17 cellular contexts compared by ENCODE assay signal in genomic region chrX:125651426-125651825, GRCh38.
A peak's percentile ranks its signal among the peaks of the same experiment; 100 is the strongest.
DNase-seq lines count a peak whose midpoint lies in the region; ATAC-seq and TF ChIP-seq lines count a peak whose summit lies in the region.
"Had no signal": no experiment of that assay in that cellular context is flagged by ENCODE, and none has a peak within 500 bp of the region (broad histone marks: within the 10 kb centered on the region; RNA-seq: fewer than 3 reads in every experiment).

No MANE protein-coding gene starts in this region.

- no peak for TF ChIP-seq CTCF in fibroblast of pulmonary artery (IDR thresholded peaks at IDR 0.05; ENCODE audit: low read length, missing control alignments)

- H3K4me3 ChIP-seq in fibroblast of pulmonary artery (replicated peaks; ENCODE audit: low read depth, low read length) = no peak overlapping the region
- no peak overlapping the region for H3K4me3 ChIP-seq in skeletal muscle cell (ENCODE audit: low read depth, low read length)
- H3K4me3 ChIP-seq: K562, SJCRH30 had no signal

- ATAC-seq in HG03108 (IDR thresholded peaks at IDR 0.05; ENCODE audit: unreplicated experiment) = no peak
- ATAC-seq: K562 had no signal

- DNase-seq in HS-5 (ENCODE audit: low read depth) (peak; percentile 32), astrocyte of the hippocampus (ENCODE audit: low read depth, low spot score) (peak; percentile 43), fibroblast of pulmonary artery (ENCODE audit: low read depth) (peak; percentile 2), skeletal muscle cell (ENCODE audit: low read depth) (peak; percentile 49), hypothalamus (lab: John Stamatoyannopoulos, UW) (no peak), substantia nigra (lab: John Stamatoyannopoulos, UW) (no peak)
- DNase-seq: AML-193, COR-L47, NCI-H1417 treated with DMSO at 0.1 percent for 48 hours, NCI-H1930, NCI-H446 treated with DMSO at 0.1 percent for 48 hours, NCI-H748 treated with DMSO at 0.1 percent for 48 hours, OCI-M1, RPMI8226, SJCRH30 had no signal

- H3K27ac ChIP-seq in substantia nigra (ENCODE audit: low read depth, low read length, poor library complexity, severe bottlenecking) = no peak overlapping the region
- H3K27ac ChIP-seq: SJCRH30 had no signal

Comparison
In these comparisons a context has a peak if more than half of its experiments do, and no peak if none do; other contexts are left out.
1. DNase-seq: peak in HS-5 (single experiment), astrocyte of the hippocampus (single experiment), fibroblast of pulmonary artery (single experiment) and skeletal muscle cell (single experiment); none in hypothalamus (0 of 51) and substantia nigra (0 of 49).